In genomic region chr10:31678139-31678536, GRCh38 we compare ENCODE assay signal across 1 cellular context.
TF ChIP-seq lines count a peak whose summit lies in the region.

No MANE protein-coding gene starts in this region.

TF ChIP-seq in H1, 55 proteins besides CTCF, POLR2A, EP300 and RAD21:
- TF ChIP-seq TAF1 (IDR thresholded peaks at IDR 0.05; ENCODE audit: low read depth, low read length) = no peak
- no peak for TF ChIP-seq POU5F1 (IDR thresholded peaks at IDR 0.05; ENCODE audit: low read depth, low read length)
- TF ChIP-seq CBX5 (IDR thresholded peaks at IDR 0.05; ENCODE audit: low read depth, low read length) = no peak
- TF ChIP-seq JUND (IDR thresholded peaks at IDR 0.05; ENCODE audit: low read length) = no peak
